In the genomic region with DNA sequence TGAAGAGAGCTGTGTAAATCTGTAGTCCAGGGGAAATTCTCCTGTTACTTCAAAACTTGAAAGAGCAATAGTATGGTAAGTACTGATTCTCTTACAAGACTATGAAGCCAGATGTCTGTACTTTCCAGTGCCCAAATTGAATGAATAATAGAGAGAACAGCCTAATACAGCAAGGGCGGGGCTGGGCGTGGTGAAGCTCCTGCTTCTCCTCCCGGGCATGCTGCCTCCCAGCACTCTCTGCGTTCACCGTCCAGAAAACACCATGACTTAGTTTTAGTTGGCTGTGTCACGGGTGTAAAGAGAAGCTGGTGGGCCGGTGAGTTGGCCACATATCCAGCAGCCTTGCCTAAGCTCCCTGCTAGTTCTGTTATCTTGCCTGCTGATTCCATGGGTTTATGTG, we compare ENCODE assay signal across 24 cellular contexts. TPM values are rescaled to one million over a fixed set of nuclear protein-coding genes. Genes with fewer than 3 reads are reported as not detected.
DNase-seq lines count a peak whose midpoint lies in the region; ATAC-seq, FAIRE-seq and TF ChIP-seq lines count a peak whose summit lies in the region.
"Had no signal": no experiment of that assay in that cellular context is flagged by ENCODE, and none has a peak within 500 bp of the region (broad histone marks: within the 10 kb centered on the region; RNA-seq: fewer than 3 reads in every experiment).

No MANE protein-coding gene starts in this region.

- no peak for TF ChIP-seq CTCF in right lobe of liver (IDR thresholded peaks at IDR 0.05)
- TF ChIP-seq CTCF in HepG2 (CRISPR knock-in tag; IDR thresholded peaks at IDR 0.05) = no peak
- no peak for TF ChIP-seq CTCF in chondrocyte (IDR thresholded peaks at IDR 0.05)
- TF ChIP-seq CTCF in kidney (IDR thresholded peaks at IDR 0.05; ENCODE audit: borderline replicate concordance, extremely low read depth, insufficient read depth) = no peak

- H3K36me3 Mint-ChIP-seq in chondrocyte (ENCODE audit: low read depth) = peaks cover 2% of the 10 kb centered on the region
- H3K36me3 Mint-ChIP-seq: IgD-negative memory B cell had no signal

- H3K9ac ChIP-seq in HepG2 (ENCODE audit: insufficient read depth, low read depth, low read length) (no peak overlapping the region), kidney (ENCODE audit: low read length in 2 of 2) (no peak overlapping the region)
- H3K9ac ChIP-seq: BLaER1 treated with 17β-estradiol and CSF1 and Interleukin-3, amounts not matched to agents 10 nM and 100 nM had no signal

- H3K4me1 Mint-ChIP-seq in chondrocyte (ENCODE audit: low read depth) = peaks cover 3% of the 10 kb centered on the region
- H3K4me1 Mint-ChIP-seq: IgD-negative memory B cell had no signal

- no peaks in the 10 kb centered on the region for H3K27me3 Mint-ChIP-seq in chondrocyte (ENCODE audit: low read depth)

- peaks cover 0 to 7% (median 0%) of the 10 kb centered on the region in 4 donors for H3K9me3 ChIP-seq in right lobe of liver
- H3K9me3 ChIP-seq in HepG2 (ENCODE audit: low read length) = peaks cover 5% of the 10 kb centered on the region; the same call in 1 of the 2 replicates
- peaks cover 0 to 3% of the 10 kb centered on the region in 2 donors for H3K9me3 ChIP-seq in kidney (ENCODE audit: control insufficient read depth in 1 of 2, low read length in 2 of 2)
- H3K9me3 ChIP-seq: HAP-1 had no signal

- TF ChIP-seq EP300 in HepG2 (IDR thresholded peaks at IDR 0.05; ENCODE audit: low read depth in 2 of 2, low read length in 2 of 2) (no peak), HepG2 (CRISPR knock-in tag; IDR thresholded peaks at IDR 0.05; ENCODE audit: borderline replicate concordance) (no peak)

- H3K4me2 ChIP-seq in HepG2 (ENCODE audit: low read depth, low read length) = no peak overlapping the region
- H3K4me2 ChIP-seq: BLaER1 treated with 17β-estradiol and CSF1 and Interleukin-3, amounts not matched to agents 10 nM and 100 nM had no signal

- ATAC-seq in right lobe of liver (no peak), HepG2 (no peak), GM19463 (IDR thresholded peaks at IDR 0.05; ENCODE audit: unreplicated experiment) (no peak)
- ATAC-seq: GM12878 had no signal

- TF ChIP-seq RAD21 in HepG2 (CRISPR knock-in tag; IDR thresholded peaks at IDR 0.05) = no peak

- H3K4me3 ChIP-seq in right lobe of liver (no peak overlapping the region), HepG2 (replicated peaks in 1 of 3; ENCODE audit: insufficient read depth in 1 of 3, low read depth in 2 of 3, low read length in 3 of 3) (no peak overlapping the region), kidney (ENCODE audit: low read length in 2 of 2) (no peak overlapping the region)
- H3K4me3 ChIP-seq: BLaER1 treated with 17β-estradiol and CSF1 and Interleukin-3, amounts not matched to agents 10 nM and 100 nM; GM12878; HAP-1 had no signal

- H3K36me3 ChIP-seq in right lobe of liver (no peaks in the 10 kb centered on the region), HepG2 (replicated peaks in 1 of 2; ENCODE audit: control insufficient read depth in 1 of 2, insufficient read depth in 2 of 2, low read length in 2 of 2) (no peaks in the 10 kb centered on the region), kidney (ENCODE audit: control insufficient read depth in 1 of 2, insufficient read depth in 2 of 2, low read length in 2 of 2) (no peaks in the 10 kb centered on the region)
- H3K36me3 ChIP-seq: BLaER1 treated with 17β-estradiol and CSF1 and Interleukin-3, amounts not matched to agents 10 nM and 100 nM; HAP-1 had no signal

- POLR2A ChIA-PET in HepG2 (lab: Yijun Ruan, JAX) = no interaction called here

- no TSS peak for BruUV-seq in HepG2 (replicated peaks; lab: Mats Ljungman, UMichigan)

- FAIRE-seq in HepG2 (lab: Jason Lieb, UNC) = no peak
- no peak for FAIRE-seq in kidney (lab: Jason Lieb, UNC)
- FAIRE-seq: A204.1, GM12878, GM18507 had no signal

- intact Hi-C loops in right lobe of liver (cut with DNase I) (no loop called here), HepG2 (cut with micrococcal nuclease; ENCODE audit: unreplicated experiment) (no loop called here), kidney (cut with DNase I) (no loop called here)

- no peak overlapping the region for H3K27ac Mint-ChIP-seq in chondrocyte (ENCODE audit: unreplicated experiment)
- H3K27ac Mint-ChIP-seq: IgD-negative memory B cell had no signal

- no peaks in the 10 kb centered on the region for H3K4me1 ChIP-seq in right lobe of liver
- H3K4me1 ChIP-seq in HepG2 (ENCODE audit: insufficient read depth, low read length) = no peaks in the 10 kb centered on the region
- no peaks in the 10 kb centered on the region for H3K4me1 ChIP-seq in kidney (ENCODE audit: control insufficient read depth in 1 of 2, insufficient read depth in 1 of 2, low read depth in 1 of 2, low read length in 2 of 2)
- H3K4me1 ChIP-seq: HAP-1 had no signal

- DNase-seq in right lobe of liver = peak in 2 of 3 donors; percentile 4 to 23
- no peak for DNase-seq in HepG2 (ENCODE audit: low spot score)
- peak; percentile 33 for DNase-seq in chondrocyte (ENCODE audit: low spot score)
- DNase-seq in kidney = peak; percentile 15
- peak; percentile 10 for DNase-seq in ureter (ENCODE audit: low spot score)
- no peak for DNase-seq in activated T-cell treated with anti-CD3 and anti-CD28 coated beads, Interleukin-2, amount 50 U/mL, for 1 hour
- no peak for DNase-seq in T-helper 9 cell
- DNase-seq: DMS 273 treated with DMSO at 0.1 percent for 48 hours, GDM1, Kasumi-1, MV-4-11, NCI-H1417, NCI-H1930, NCI-H446, NCI-H69, SHP77 had no signal

- H3K27me3 ChIP-seq in right lobe of liver (no peaks in the 10 kb centered on the region), HepG2 (ENCODE audit: control insufficient read depth in 1 of 2, insufficient read depth in 2 of 2, low read length in 2 of 2) (peaks cover 3 to 49% of the 10 kb centered on the region in 2 experiments; a peak in 4 of 5 replicates)
- H3K27me3 ChIP-seq: BLaER1 treated with 17β-estradiol and CSF1 and Interleukin-3, amounts not matched to agents 10 nM and 100 nM had no signal

- H4K20me1 ChIP-seq in HepG2 (ENCODE audit: insufficient read depth, low read length) = no peaks in the 10 kb centered on the region
- H4K20me1 ChIP-seq: BLaER1 treated with 17β-estradiol and CSF1 and Interleukin-3, amounts not matched to agents 10 nM and 100 nM had no signal

- H2AFZ ChIP-seq in HepG2 (ENCODE audit: low read length) = no peak overlapping the region

- WGBS in right lobe of liver (ENCODE audit: insufficient coverage, low coverage, low lambda C conversion rate, missing lambda C conversion rate) = 63% methylated on average over 7 of the region's 7 CpGs
- 0% methylated on average over 3 of the region's 7 CpGs for WGBS in HepG2 (ENCODE audit: low lambda C conversion rate)

- H3K79me2 ChIP-seq in HepG2 (ENCODE audit: insufficient read depth, low read length) = no peaks in the 10 kb centered on the region

- H3K4me3 Mint-ChIP-seq in chondrocyte (ENCODE audit: unreplicated experiment) = no peak overlapping the region
- H3K4me3 Mint-ChIP-seq: IgD-negative memory B cell had no signal

- TF ChIP-seq POLR2A in right lobe of liver (IDR thresholded peaks at IDR 0.05) (no peak), HepG2 (IDR thresholded peaks at IDR 0.05; ENCODE audit: insufficient read depth in 1 of 2, low read depth in 2 of 2, low read length in 2 of 2) (no peak)

- CTCF ChIA-PET in HepG2 (lab: Yijun Ruan, JAX; ENCODE audit: low intra/inter-chr PET ratio, low total read pairs) = no interaction called here

- in situ Hi-C loops in HepG2 (cut with HindIII; ENCODE audit: extremely low pct_ligation_motif_present, low pct_unique_long_range_greater_than_20kb) = no loop called here

- peaks cover 21% of the 10 kb centered on the region for H3K9me3 Mint-ChIP-seq in chondrocyte (ENCODE audit: low read depth)

- H3K27ac ChIP-seq in right lobe of liver (no peak overlapping the region), HepG2 (ENCODE audit: extremely low read length, insufficient read depth, low read length) (no peak overlapping the region), kidney (ENCODE audit: low read depth in 2 of 2, low read length in 2 of 2) (no peak overlapping the region)
- H3K27ac ChIP-seq: BLaER1 treated with 17β-estradiol and CSF1 and Interleukin-3, amounts not matched to agents 10 nM and 100 nM had no signal

TF ChIP-seq in HepG2, 621 proteins besides CTCF, POLR2A, EP300 and RAD21 (continues in another document):
- no peak for TF ChIP-seq MATR3 (CRISPR knock-in tag; IDR thresholded peaks at IDR 0.05)
- no peak for TF ChIP-seq ZNF12 (CRISPR knock-in tag; IDR thresholded peaks at IDR 0.05)

RNA-seq across cellular contexts. Expression of a gene that starts 40.6 kb away (rescaled TPM):
- total RNA-seq in right lobe of liver (10 to 100 TPM in 5 of 6 experiments, 1 to 10 TPM in 1; 6.3 to 18.9 (median 13.5) TPM), HepG2 (2016; rRNA removed; fragmentation: Illumina TruSeq; extraction: Trizol) (0.18 and 0.24 TPM in 2 replicates), chondrocyte (17.9 to 93.2 TPM (median 91.2 TPM) in 3 replicates), kidney (13.6 TPM), ureter (13.3 TPM)
- 0.09 and 0.10 TPM in 2 replicates for total RNA-seq in HepG2 (2016; cell fraction: cytosol; rRNA removed; fragmentation: Illumina TruSeq; extraction: Trizol; ENCODE audit: low read depth)
- 0.15 and 0.17 TPM in 2 replicates for total RNA-seq in HepG2 (2016; cell fraction: insoluble cytoplasmic fraction; rRNA removed; fragmentation: Illumina TruSeq; extraction: Trizol)
- total RNA-seq in HepG2 (2016; cell fraction: membrane; rRNA removed; fragmentation: Illumina TruSeq; extraction: Trizol) = 0.25 and 0.38 TPM in 2 replicates
- total RNA-seq in HepG2 (2016; cell fraction: nucleus; rRNA removed; fragmentation: Illumina TruSeq; extraction: Trizol) = 0.25 and 0.59 TPM in 2 replicates
- polyA plus RNA-seq in HepG2 (2011; rRNA removed) (3.5 and 3.6 TPM in 2 replicates), kidney (ENCODE audit: insufficient read depth, low read depth, low replicate concordance) (2.0 TPM)
- polyA plus RNA-seq in HepG2 (2011; cell fraction: cytosol; rRNA removed) = 2.4 and 4.9 TPM in 2 replicates
- polyA plus RNA-seq in HepG2 (2011; cell fraction: nucleus; rRNA removed) = 5.3 and 5.6 TPM in 2 replicates
- polyA plus RNA-seq in HepG2 (2012) = 2.3 and 2.4 TPM in 2 replicates
- polyA plus RNA-seq in HepG2 (2016; cell fraction: cytosol; fragmentation: Illumina TruSeq; extraction: Trizol; ENCODE audit: low read depth) = 0.26 and 0.29 TPM in 2 replicates
- 0.36 and 0.41 TPM in 2 replicates for polyA plus RNA-seq in HepG2 (2016; cell fraction: insoluble cytoplasmic fraction; fragmentation: Illumina TruSeq; extraction: Trizol; ENCODE audit: low read depth)
- 0.58 and 0.62 TPM in 2 replicates for polyA plus RNA-seq in HepG2 (2016; cell fraction: membrane; fragmentation: Illumina TruSeq; extraction: Trizol; ENCODE audit: low read depth)
- polyA plus RNA-seq in HepG2 (2016; cell fraction: nucleus; fragmentation: Illumina TruSeq; extraction: Trizol; ENCODE audit: insufficient read depth, low read depth) = 0.59 and 1.2 TPM in 2 replicates
- polyA minus RNA-seq in HepG2 (2011; rRNA and poly(A)+ RNA removed; ENCODE audit: low replicate concordance) = 4.6 TPM in 1 of 2 replicates, not detected in the other
- 0.99 and 1.4 TPM in 2 replicates for polyA minus RNA-seq in HepG2 (2011; cell fraction: cytosol; rRNA and poly(A)+ RNA removed)
- polyA minus RNA-seq in HepG2 (2011; cell fraction: nucleus; rRNA and poly(A)+ RNA removed) = 0.90 and 1.7 TPM in 2 replicates
- total RNA-seq: OCI-LY7 had no signal
- polyA plus RNA-seq: IgD-negative memory B cell had no signal

Comparison
In these comparisons a context has a peak if more than half of its experiments do, and no peak if none do; other contexts are left out.
1. DNase-seq: peak in right lobe of liver (2 of 3), chondrocyte (single experiment), kidney (single experiment) and ureter (single experiment); none in HepG2 (single experiment), activated T-cell treated with anti-CD3 and anti-CD28 coated beads, Interleukin-2, amount 50 U/mL, for 1 hour (single experiment) and T-helper 9 cell (single experiment).